Comparison of ENCODE assay signal across 1 cellular context in the genomic region with DNA sequence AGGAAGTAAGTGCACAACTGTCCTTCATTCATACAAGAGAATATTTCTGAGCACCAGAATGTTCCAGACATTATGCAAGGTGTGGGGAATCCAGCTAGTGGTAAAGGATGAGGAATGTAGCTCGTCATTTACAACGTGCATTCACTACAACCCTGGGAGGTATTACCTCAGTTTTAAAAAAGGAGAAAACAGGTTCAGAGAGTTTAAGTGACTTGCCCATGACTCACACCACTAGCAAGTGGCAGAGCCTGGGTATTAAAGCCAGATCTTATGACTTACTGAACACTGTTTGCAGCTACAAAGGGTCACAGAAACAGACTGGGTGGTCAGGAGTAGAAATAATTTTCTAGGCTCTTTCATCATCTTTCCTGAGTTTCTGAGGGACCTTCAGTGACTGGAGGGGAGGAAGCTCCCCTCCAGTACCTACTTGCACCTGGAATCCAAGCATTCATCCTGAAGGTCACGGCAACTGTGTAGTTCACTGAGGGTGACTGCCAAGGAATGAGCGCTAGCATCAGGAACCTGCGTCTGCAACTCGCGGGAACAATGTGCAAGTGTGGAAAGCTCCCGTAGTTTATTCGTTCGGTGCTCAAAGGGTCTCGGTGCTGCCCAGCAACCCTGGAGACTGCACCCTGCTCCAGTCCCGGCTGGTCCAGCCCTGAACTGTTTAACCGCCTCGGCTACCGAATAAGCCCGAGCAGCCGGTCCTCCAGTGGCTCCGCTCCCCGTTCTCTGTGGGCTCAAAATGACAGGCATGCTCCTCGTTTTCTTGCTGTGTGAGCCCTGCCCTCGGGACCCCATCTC.
TF ChIP-seq lines count a peak whose summit lies in the region.

No MANE protein-coding gene starts in this region.

TF ChIP-seq in GM12878, 131 proteins besides CTCF, POLR2A, EP300 and RAD21:
- no peak for TF ChIP-seq GABPA (IDR thresholded peaks at IDR 0.05; ENCODE audit: low read depth)
- no peak for TF ChIP-seq YY1 (IDR thresholded peaks at IDR 0.05; ENCODE audit: low read depth, low read length)
- no peak for TF ChIP-seq IRF3 (IDR thresholded peaks at IDR 0.05)
- TF ChIP-seq ZNF217 (IDR thresholded peaks at IDR 0.05) = no peak
- no peak for TF ChIP-seq CEBPB (IDR thresholded peaks at IDR 0.05; ENCODE audit: borderline replicate concordance in 1 of 2, low read depth in 2 of 2, low read length in 2 of 2)
- TF ChIP-seq GATAD2B (conservative IDR thresholded peaks at IDR 0.05; ENCODE audit: low read depth) = no peak
- TF ChIP-seq NBN (IDR thresholded peaks at IDR 0.05) = no peak
- TF ChIP-seq MTA3 (IDR thresholded peaks at IDR 0.05; ENCODE audit: borderline replicate concordance, low read length) = 0 out of 2 replicates have a peak, but pooled peaks have one; percentile 4
